Comparison of ENCODE assay signal across 7 cellular contexts in the genomic region with DNA sequence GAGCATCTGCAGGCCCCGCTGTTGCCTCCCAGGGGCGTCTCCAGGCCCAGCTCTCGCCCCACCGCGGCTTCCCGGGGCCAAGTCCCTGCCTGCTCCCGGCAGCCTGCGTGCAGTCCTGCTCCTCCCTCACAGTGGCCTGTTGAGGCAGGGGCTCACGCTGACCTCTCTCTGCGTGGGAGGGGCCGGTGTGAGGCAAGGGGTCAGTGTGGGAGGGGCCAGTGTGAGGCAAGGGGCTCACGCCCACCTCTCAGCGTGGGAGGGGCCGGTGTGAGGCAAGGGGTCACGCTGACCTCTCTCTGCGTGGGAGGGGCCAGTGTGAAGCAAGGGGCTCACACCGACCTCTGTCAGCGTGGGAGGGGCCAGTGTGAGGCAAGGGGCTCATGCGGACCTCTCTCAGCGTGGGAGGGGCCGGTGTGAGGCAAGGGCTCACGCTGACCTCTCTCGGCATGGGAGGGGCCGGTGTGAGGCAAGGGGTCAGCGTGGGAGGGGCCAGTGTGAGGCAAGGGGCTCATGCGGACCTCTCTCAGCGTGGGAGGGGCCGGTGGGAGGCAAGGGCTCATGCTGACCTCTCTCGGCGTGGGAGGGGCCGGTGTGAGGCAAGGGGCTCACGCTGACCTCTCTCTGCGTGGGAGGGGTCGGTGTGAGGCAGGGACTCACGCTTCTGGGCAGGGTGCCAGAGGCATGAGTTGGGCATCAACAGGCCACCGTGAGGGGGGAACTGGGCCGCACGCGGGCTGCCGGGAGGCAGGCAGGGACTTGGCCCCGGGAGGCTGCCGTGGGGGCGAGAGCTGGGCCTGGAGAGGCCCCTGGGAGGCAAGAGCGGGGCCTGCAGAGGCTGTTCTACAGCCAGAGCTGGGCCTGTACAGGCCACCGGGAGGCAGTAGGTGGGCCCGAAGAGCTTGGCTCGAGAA.
DNase-seq lines count a peak whose midpoint lies in the region; ATAC-seq, FAIRE-seq and TF ChIP-seq lines count a peak whose summit lies in the region.
"Not testable (repeated sequence)": the region's sequence is repeated elsewhere in the genome, so short reads cannot be mapped to it uniquely, and the experiment has no call there.

No MANE protein-coding gene starts in this region.

- H3K9ac ChIP-seq in K562 (ENCODE audit: insufficient read depth in 1 of 2, low read depth in 2 of 2, low read length in 2 of 2), result not testable (repeated sequence)

- not testable (repeated sequence) for H3K4me3 ChIP-seq in MG63; K562; right cardiac atrium (ENCODE audit: low read length)

- H3K9me1 ChIP-seq in K562 (ENCODE audit: control insufficient read depth, insufficient read depth, low read length), result not testable (repeated sequence)

- CTCF ChIA-PET in K562 (lab: Yijun Ruan, JAX; ENCODE audit: low intra/inter-chr PET ratio), result not testable (repeated sequence)

- DNase-seq in ELF-1 (ENCODE audit: low read depth, low spot score), result peak; percentile 9
- DNase-seq in MG63, result peak; percentile 20
- peak; percentile 15 for DNase-seq in NCI-H69 (lab: John Stamatoyannopoulos, UW)
- peak; percentile 66 to 83 for DNase-seq in SHP77 (lab: John Stamatoyannopoulos, UW)
- DNase-seq in K562 (ENCODE audit: extremely low read depth in 1 of 4, low spot score in 3 of 4), result not testable (repeated sequence)
- DNase-seq in chondrocyte (ENCODE audit: low spot score), result peak; percentile 87
- DNase-seq in right cardiac atrium, result peak in 2 of 3 donors; percentile 41 to 45

- H3K27me3 ChIP-seq in MG63; K562 (ENCODE audit: control insufficient read depth in 2 of 2, insufficient read depth in 2 of 2, low read length in 2 of 2); right cardiac atrium (ENCODE audit: control insufficient read depth, insufficient read depth): not testable (repeated sequence)

- H3K36me3 Mint-ChIP-seq in chondrocyte (ENCODE audit: low read depth), result not testable (repeated sequence)

- not testable (repeated sequence) for H3K4me1 Mint-ChIP-seq in chondrocyte (ENCODE audit: low read depth)

- not testable (repeated sequence) for H3K36me3 ChIP-seq in MG63; K562 (ENCODE audit: control insufficient read depth, insufficient read depth, low read length)

- H3K4me1 ChIP-seq in K562 (replicated peaks in 1 of 2; ENCODE audit: control insufficient read depth in 2 of 2, insufficient read depth in 2 of 2, low read length in 2 of 2); right cardiac atrium (ENCODE audit: control insufficient read depth, insufficient read depth, low read length): not testable (repeated sequence)

- H3K27ac Mint-ChIP-seq in chondrocyte (ENCODE audit: unreplicated experiment), result not testable (repeated sequence)

- not testable (repeated sequence) for H3K9me3 Mint-ChIP-seq in chondrocyte (ENCODE audit: low read depth)

- not testable (repeated sequence) for H4K20me1 ChIP-seq in K562 (replicated peaks; ENCODE audit: control insufficient read depth, insufficient read depth, low read length)

- WGBS in K562 (ENCODE audit: insufficient coverage, low coverage, missing lambda C conversion rate), result 77% methylated on average over 28 of the region's 47 CpGs
- WGBS in right cardiac atrium, result 89% methylated on average over 47 of the region's 47 CpGs

- not testable (repeated sequence) for TF ChIP-seq RAD21 in K562 (CRISPR knock-in tag; conservative IDR thresholded peaks at IDR 0.05 in 1 of 2, IDR thresholded peaks at IDR 0.05 in 1 of 2)

- TF ChIP-seq POLR2A in K562 (conservative IDR thresholded peaks at IDR 0.05), result not testable (repeated sequence)

- ATAC-seq in K562, right cardiac atrium: not testable (repeated sequence)

- H3K27ac ChIP-seq in K562 (ENCODE audit: extremely low read depth, low read depth, low read length); right cardiac atrium (ENCODE audit: low read length): not testable (repeated sequence)

- TF ChIP-seq CTCF in K562 (IDR thresholded peaks at IDR 0.05 in 2 of 3, conservative IDR thresholded peaks at IDR 0.05 in 1 of 3; ENCODE audit: insufficient read depth in 2 of 3, low read depth in 1 of 3, low read length in 3 of 3); chondrocyte (IDR thresholded peaks at IDR 0.05): not testable (repeated sequence)

- not testable (repeated sequence) for H2AFZ ChIP-seq in K562 (ENCODE audit: low read depth, low read length)

- not testable (repeated sequence) for H3K4me2 ChIP-seq in K562 (ENCODE audit: insufficient read depth, low read length)

- FAIRE-seq in K562 (lab: Jason Lieb, UNC), result not testable (repeated sequence)

- not testable (repeated sequence) for H3K9me3 ChIP-seq in MG63; K562 (replicated peaks; ENCODE audit: control insufficient read depth, insufficient read depth, low read depth, low read length); right cardiac atrium (ENCODE audit: control insufficient read depth, low read length)

- not testable (repeated sequence) for H3K79me2 ChIP-seq in K562 (ENCODE audit: control insufficient read depth, insufficient read depth, low read length)

- not testable (repeated sequence) for BruUV-seq in K562 (replicated peaks; lab: Mats Ljungman, UMichigan)

- not testable (repeated sequence) for H3K4me3 Mint-ChIP-seq in chondrocyte (ENCODE audit: unreplicated experiment)

- intact Hi-C loops in K562 (cut with micrococcal nuclease), result loop anchor here (10.0 kb wide), 1 partner anchor 223 kb away; the partner anchor contains the start of gene NIPSNAP2
- intact Hi-C loops in right cardiac atrium (cut with DNase I), result not testable (repeated sequence)

- TF ChIP-seq EP300 in K562 (IDR thresholded peaks at IDR 0.05; ENCODE audit: low read length), result not testable (repeated sequence)

- not testable (repeated sequence) for H3K27me3 Mint-ChIP-seq in chondrocyte (ENCODE audit: low read depth)

- in situ Hi-C loops in K562 (cut with MboI), result not testable (repeated sequence)

- POLR2A ChIA-PET in K562 (lab: Yijun Ruan, JAX), result not testable (repeated sequence)

TF ChIP-seq in K562, 482 proteins besides CTCF, POLR2A, EP300 and RAD21:
- peak; percentile 60 for TF ChIP-seq NFIC (IDR thresholded peaks at IDR 0.05)
